In the genomic region with DNA sequence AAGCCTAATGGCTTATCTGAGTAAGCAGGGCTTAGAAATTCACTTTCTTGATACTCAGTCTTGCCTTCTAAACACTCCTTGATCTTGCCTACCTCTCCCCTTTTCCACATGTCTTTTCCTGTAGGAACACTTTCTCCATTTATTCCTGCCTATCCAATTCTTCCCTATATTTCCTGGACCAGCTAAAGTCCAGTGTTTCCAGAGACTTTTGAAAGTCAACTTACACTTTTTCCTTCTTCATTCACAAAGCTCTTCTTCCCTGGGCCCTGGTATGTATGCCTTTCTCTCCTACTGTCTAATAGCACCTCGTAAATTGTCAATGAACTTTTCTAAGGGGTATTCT, we compare ENCODE assay signal across 1 cellular context.
A peak's percentile ranks its signal among the peaks of the same experiment; 100 is the strongest.
TF ChIP-seq lines count a peak whose summit lies in the region.

No MANE protein-coding gene starts in this region.

TF ChIP-seq in K562, 482 proteins besides CTCF, POLR2A, EP300 and RAD21 (continued from another document):
- TF ChIP-seq, protein P1, sequence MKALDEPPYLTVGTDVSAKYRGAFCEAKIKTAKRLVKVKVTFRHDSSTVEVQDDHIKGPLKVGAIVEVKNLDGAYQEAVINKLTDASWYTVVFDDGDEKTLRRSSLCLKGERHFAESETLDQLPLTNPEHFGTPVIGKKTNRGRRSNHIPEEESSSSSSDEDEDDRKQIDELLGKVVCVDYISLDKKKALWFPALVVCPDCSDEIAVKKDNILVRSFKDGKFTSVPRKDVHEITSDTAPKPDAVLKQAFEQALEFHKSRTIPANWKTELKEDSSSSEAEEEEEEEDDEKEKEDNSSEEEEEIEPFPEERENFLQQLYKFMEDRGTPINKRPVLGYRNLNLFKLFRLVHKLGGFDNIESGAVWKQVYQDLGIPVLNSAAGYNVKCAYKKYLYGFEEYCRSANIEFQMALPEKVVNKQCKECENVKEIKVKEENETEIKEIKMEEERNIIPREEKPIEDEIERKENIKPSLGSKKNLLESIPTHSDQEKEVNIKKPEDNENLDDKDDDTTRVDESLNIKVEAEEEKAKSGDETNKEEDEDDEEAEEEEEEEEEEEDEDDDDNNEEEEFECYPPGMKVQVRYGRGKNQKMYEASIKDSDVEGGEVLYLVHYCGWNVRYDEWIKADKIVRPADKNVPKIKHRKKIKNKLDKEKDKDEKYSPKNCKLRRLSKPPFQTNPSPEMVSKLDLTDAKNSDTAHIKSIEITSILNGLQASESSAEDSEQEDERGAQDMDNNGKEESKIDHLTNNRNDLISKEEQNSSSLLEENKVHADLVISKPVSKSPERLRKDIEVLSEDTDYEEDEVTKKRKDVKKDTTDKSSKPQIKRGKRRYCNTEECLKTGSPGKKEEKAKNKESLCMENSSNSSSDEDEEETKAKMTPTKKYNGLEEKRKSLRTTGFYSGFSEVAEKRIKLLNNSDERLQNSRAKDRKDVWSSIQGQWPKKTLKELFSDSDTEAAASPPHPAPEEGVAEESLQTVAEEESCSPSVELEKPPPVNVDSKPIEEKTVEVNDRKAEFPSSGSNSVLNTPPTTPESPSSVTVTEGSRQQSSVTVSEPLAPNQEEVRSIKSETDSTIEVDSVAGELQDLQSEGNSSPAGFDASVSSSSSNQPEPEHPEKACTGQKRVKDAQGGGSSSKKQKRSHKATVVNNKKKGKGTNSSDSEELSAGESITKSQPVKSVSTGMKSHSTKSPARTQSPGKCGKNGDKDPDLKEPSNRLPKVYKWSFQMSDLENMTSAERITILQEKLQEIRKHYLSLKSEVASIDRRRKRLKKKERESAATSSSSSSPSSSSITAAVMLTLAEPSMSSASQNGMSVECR (CRISPR knock-in tag; IDR thresholded peaks at IDR 0.05) = no peak
- TF ChIP-seq ZNF57 (CRISPR knock-in tag; IDR thresholded peaks at IDR 0.05) = no peak
- TF ChIP-seq POLR2B (IDR thresholded peaks at IDR 0.05; ENCODE audit: low read depth, partially characterized antibody) = peak; percentile 63
- TF ChIP-seq TAF7 (tag; IDR thresholded peaks at IDR 0.05) = no peak
- no peak for TF ChIP-seq RFX1 (IDR thresholded peaks at IDR 0.05)
- no peak for TF ChIP-seq BRCA1 (IDR thresholded peaks at IDR 0.05)
- no peak for TF ChIP-seq BRCA1 (CRISPR knock-in tag; IDR thresholded peaks at IDR 0.05)
- no peak for TF ChIP-seq ZBTB17 (CRISPR knock-in tag; IDR thresholded peaks at IDR 0.05)
- no peak for TF ChIP-seq KDM4B (IDR thresholded peaks at IDR 0.05; ENCODE audit: borderline replicate concordance in 2 of 2, low read depth in 1 of 2)
- TF ChIP-seq MLLT1 (IDR thresholded peaks at IDR 0.05) = peak; percentile 81 to 87; a peak in 3 of 4 replicates
- TF ChIP-seq SMARCE1 (IDR thresholded peaks at IDR 0.05) = peak; percentile 42; the same call in 1 of the 2 replicates
- TF ChIP-seq, protein P2, sequence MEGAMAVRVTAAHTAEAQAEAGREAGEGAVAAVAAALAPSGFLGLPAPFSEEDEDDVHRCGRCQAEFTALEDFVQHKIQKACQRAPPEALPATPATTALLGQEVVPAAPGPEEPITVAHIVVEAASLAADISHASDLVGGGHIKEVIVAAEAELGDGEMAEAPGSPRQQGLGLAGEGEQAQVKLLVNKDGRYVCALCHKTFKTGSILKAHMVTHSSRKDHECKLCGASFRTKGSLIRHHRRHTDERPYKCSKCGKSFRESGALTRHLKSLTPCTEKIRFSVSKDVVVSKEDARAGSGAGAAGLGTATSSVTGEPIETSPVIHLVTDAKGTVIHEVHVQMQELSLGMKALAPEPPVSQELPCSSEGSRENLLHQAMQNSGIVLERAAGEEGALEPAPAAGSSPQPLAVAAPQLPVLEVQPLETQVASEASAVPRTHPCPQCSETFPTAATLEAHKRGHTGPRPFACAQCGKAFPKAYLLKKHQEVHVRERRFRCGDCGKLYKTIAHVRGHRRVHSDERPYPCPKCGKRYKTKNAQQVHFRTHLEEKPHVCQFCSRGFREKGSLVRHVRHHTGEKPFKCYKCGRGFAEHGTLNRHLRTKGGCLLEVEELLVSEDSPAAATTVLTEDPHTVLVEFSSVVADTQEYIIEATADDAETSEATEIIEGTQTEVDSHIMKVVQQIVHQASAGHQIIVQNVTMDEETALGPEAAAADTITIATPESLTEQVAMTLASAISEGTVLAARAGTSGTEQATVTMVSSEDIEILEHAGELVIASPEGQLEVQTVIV (CRISPR knock-in tag; IDR thresholded peaks at IDR 0.05; ENCODE audit: borderline replicate concordance) = peak; percentile 60; the same call in 1 of the 2 replicates
- no peak for TF ChIP-seq TCFL5 (CRISPR knock-in tag; conservative IDR thresholded peaks at IDR 0.05)
- TF ChIP-seq PBX2 (CRISPR knock-in tag; IDR thresholded peaks at IDR 0.05; ENCODE audit: low read depth) = no peak
- TF ChIP-seq PBX2 (tag; conservative IDR thresholded peaks at IDR 0.05; ENCODE audit: low read depth) = no peak
- TF ChIP-seq CSDE1 (IDR thresholded peaks at IDR 0.05) = no peak
- TF ChIP-seq, protein P3, sequence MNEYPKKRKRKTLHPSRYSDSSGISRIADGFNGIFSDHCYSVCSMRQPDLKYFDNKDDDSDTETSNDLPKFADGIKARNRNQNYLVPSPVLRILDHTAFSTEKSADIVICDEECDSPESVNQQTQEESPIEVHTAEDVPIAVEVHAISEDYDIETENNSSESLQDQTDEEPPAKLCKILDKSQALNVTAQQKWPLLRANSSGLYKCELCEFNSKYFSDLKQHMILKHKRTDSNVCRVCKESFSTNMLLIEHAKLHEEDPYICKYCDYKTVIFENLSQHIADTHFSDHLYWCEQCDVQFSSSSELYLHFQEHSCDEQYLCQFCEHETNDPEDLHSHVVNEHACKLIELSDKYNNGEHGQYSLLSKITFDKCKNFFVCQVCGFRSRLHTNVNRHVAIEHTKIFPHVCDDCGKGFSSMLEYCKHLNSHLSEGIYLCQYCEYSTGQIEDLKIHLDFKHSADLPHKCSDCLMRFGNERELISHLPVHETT (CRISPR knock-in tag; conservative IDR thresholded peaks at IDR 0.05 in 1 of 2, IDR thresholded peaks at IDR 0.05 in 1 of 2) = no peak
- TF ChIP-seq ZNF324 (CRISPR knock-in tag; IDR thresholded peaks at IDR 0.05) = no peak
- TF ChIP-seq, protein P4, sequence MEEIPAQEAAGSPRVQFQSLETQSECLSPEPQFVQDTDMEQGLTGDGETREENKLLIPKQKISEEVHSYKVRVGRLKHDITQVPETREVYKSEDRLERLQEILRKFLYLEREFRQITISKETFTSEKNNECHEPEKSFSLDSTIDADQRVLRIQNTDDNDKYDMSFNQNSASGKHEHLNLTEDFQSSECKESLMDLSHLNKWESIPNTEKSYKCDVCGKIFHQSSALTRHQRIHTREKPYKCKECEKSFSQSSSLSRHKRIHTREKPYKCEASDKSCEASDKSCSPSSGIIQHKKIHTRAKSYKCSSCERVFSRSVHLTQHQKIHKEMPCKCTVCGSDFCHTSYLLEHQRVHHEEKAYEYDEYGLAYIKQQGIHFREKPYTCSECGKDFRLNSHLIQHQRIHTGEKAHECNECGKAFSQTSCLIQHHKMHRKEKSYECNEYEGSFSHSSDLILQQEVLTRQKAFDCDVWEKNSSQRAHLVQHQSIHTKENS (CRISPR knock-in tag; IDR thresholded peaks at IDR 0.05) = no peak
- TF ChIP-seq MED1 (CRISPR knock-in tag; IDR thresholded peaks at IDR 0.05; ENCODE audit: borderline replicate concordance) = no peak
- no peak for TF ChIP-seq ZBTB34 (CRISPR knock-in tag; IDR thresholded peaks at IDR 0.05)
- TF ChIP-seq UBTF (IDR thresholded peaks at IDR 0.05; ENCODE audit: borderline replicate concordance in 1 of 2, low read depth in 2 of 2, low read length in 2 of 2) = no peak
- TF ChIP-seq RBM25 (IDR thresholded peaks at IDR 0.05; ENCODE audit: low read depth, low read length, severe bottlenecking) = no peak
